In the genomic region with DNA sequence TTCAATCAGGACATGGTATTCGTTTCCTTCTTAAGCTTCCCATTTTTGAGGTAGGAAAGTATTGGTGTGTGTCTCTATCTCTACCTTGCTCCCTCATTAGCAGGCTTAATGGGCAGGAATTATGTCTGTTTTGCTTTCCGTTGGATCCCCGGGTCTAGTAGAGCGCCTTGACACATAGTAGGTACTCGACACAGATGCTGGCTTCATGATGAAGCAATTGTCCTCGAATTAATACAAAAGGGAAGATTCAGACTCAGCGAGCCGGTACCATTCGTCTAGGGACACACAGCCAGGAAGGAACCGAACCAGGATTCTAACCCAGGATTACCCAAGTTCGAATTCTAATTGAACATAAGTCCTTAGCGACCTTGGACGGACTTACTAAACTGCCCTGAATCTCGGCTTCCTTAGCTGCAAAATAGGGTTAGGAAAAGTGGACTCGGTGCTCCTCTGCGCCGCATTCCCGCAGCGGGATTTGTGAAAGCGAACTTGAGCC, we compare ENCODE assay signal across 8 cellular contexts. TPM values are rescaled to one million over a fixed set of nuclear protein-coding genes. Genes with fewer than 3 reads are reported as not detected.
DNase-seq lines count a peak whose midpoint lies in the region; ATAC-seq, FAIRE-seq and TF ChIP-seq lines count a peak whose summit lies in the region.

No MANE protein-coding gene starts in this region.

- H3K4me1 ChIP-seq in BE2C (peaks cover 31% of the 10 kb centered on the region), keratinocyte (ENCODE audit: control insufficient read depth, extremely low read depth, insufficient read depth, low read length) (peaks cover 29% of the 10 kb centered on the region)

- FAIRE-seq in keratinocyte (lab: Jason Lieb, UNC) = no peak

- no peaks in the 10 kb centered on the region for H3K9me3 Mint-ChIP-seq in activated naive CD4-positive, alpha-beta T cell treated with anti-CD3 and anti-CD28 coated beads, Interleukin-2, amount 50 U/mL, for 72 hours

- H3K9me3 ChIP-seq in BE2C (no peaks in the 10 kb centered on the region), keratinocyte (ENCODE audit: control insufficient read depth, low read depth, low read length) (no peaks in the 10 kb centered on the region)

- peaks cover 3% of the 10 kb centered on the region for H4K20me1 ChIP-seq in keratinocyte (ENCODE audit: control insufficient read depth, extremely low read depth, insufficient read depth, low read length)

- H3K9ac ChIP-seq in keratinocyte (ENCODE audit: control insufficient read depth, extremely low read depth, insufficient read depth, low read length) = peak overlapping the region; percentile 98

- in situ Hi-C loops in ACHN (cut with HindIII; ENCODE audit: low pct_ligation_motif_present, low pct_unique_long_range_greater_than_20kb, low sequenced_read_pairs) = no loop called here

- peaks cover 41 to 43% of the 10 kb centered on the region in 2 donors for H3K36me3 Mint-ChIP-seq in activated naive CD4-positive, alpha-beta T cell treated with anti-CD3 and anti-CD28 coated beads, Interleukin-2, amount 50 U/mL, for 72 hours

- ATAC-seq in HG02678 (IDR thresholded peaks at IDR 0.05; ENCODE audit: unreplicated experiment) (peak; percentile 2), GM21360 (IDR thresholded peaks at IDR 0.05; ENCODE audit: unreplicated experiment) (no peak)
- ATAC-seq in activated naive CD4-positive, alpha-beta T cell treated with anti-CD3 and anti-CD28 coated beads, Interleukin-2, amount 50 U/mL, for 72 hours = peak in 1 of 2 donors; percentile 1

- H3K27ac ChIP-seq in keratinocyte (ENCODE audit: control insufficient read depth, insufficient read depth, low read length) = peak overlapping the region; percentile 99
- peak overlapping the region; percentile 90 for H3K27ac ChIP-seq in substantia nigra (ENCODE audit: low read depth, low read length, poor library complexity, severe bottlenecking)

- dilution Hi-C loops in keratinocyte (cut with MboI; ENCODE audit: extremely low pct_ligation_motif_present, low sequenced_read_pairs) = no loop called here

- peak overlapping the region; percentile 85 for H3K4me3 ChIP-seq in BE2C (ENCODE audit: low read depth, low read length)
- H3K4me3 ChIP-seq in keratinocyte (ENCODE audit: control insufficient read depth in 2 of 3, extremely low read depth in 1 of 3, insufficient read depth in 2 of 3, low read depth in 1 of 3, low read length in 3 of 3) = peak overlapping the region; percentile 87 to 98 (median 92)

- DNase-seq in BE2C (no peak), keratinocyte (ENCODE audit: low read depth, low spot score) (no peak), substantia nigra (lab: John Stamatoyannopoulos, UW) (no peak), ACHN (no peak), GM03348 (ENCODE audit: low spot score) (no peak)
- peak in 1 of 2 donors; percentile 39 for DNase-seq in activated naive CD4-positive, alpha-beta T cell treated with anti-CD3 and anti-CD28 coated beads, Interleukin-2, amount 50 U/mL, for 72 hours (ENCODE audit: low spot score in 2 of 2)

- H3K36me3 ChIP-seq in BE2C (peaks cover 28% of the 10 kb centered on the region), keratinocyte (ENCODE audit: control insufficient read depth in 2 of 2, extremely low read depth in 1 of 2, insufficient read depth in 2 of 2, low read length in 2 of 2) (peaks cover 14 to 33% of the 10 kb centered on the region in 2 experiments)

- peak overlapping the region; percentile 98 for H3K4me2 ChIP-seq in keratinocyte (ENCODE audit: control insufficient read depth, extremely low read depth, insufficient read depth, low read depth, low read length)

- H3K27ac Mint-ChIP-seq in activated naive CD4-positive, alpha-beta T cell treated with anti-CD3 and anti-CD28 coated beads, Interleukin-2, amount 50 U/mL, for 72 hours = peak overlapping the region; percentile 99 to 100

- H3K27me3 ChIP-seq in BE2C = no peaks in the 10 kb centered on the region
- no peaks in the 10 kb centered on the region for H3K27me3 ChIP-seq in keratinocyte (ENCODE audit: control insufficient read depth, extremely low read depth, insufficient read depth, low read length)

- H3K79me2 ChIP-seq in keratinocyte (ENCODE audit: control insufficient read depth, insufficient read depth, low read length) = peaks cover 48% of the 10 kb centered on the region

- no peak for TF ChIP-seq CTCF in BE2C (IDR thresholded peaks at IDR 0.05; ENCODE audit: low read depth, low read length)
- TF ChIP-seq CTCF in keratinocyte (optimal IDR thresholded peaks at IDR 0.05 in 1 of 3, IDR thresholded peaks at IDR 0.05 in 1 of 3, conservative IDR thresholded peaks at IDR 0.05 in 1 of 3; ENCODE audit: extremely low read depth in 1 of 3, insufficient read depth in 2 of 3, low read length in 3 of 3) = no peak

- peak overlapping the region; percentile 96 for H2AFZ ChIP-seq in keratinocyte (ENCODE audit: control insufficient read depth, low read length)

- no peaks in the 10 kb centered on the region for H3K9me1 ChIP-seq in keratinocyte (ENCODE audit: control insufficient read depth, extremely low read depth, insufficient read depth, low read length)

RNA-seq across cellular contexts. Expression of a gene that starts 0.5 kb away (rescaled TPM):
- polyA plus RNA-seq in BE2C (2012; ENCODE audit: insufficient read depth, insufficient read length, low read depth) = 185 TPM
- 100 to 1,000 TPM in 1 of 2 donors, 10 to 100 TPM in 1; 53.6 to 158 TPM for total RNA-seq in activated naive CD4-positive, alpha-beta T cell treated with anti-CD3 and anti-CD28 coated beads, Interleukin-2, amount 50 U/mL, for 72 hours
- polyA plus RNA-seq in keratinocyte = 70.1 to 106 TPM (median 82.4 TPM) in 3 replicates
- polyA plus RNA-seq in keratinocyte (2011; ENCODE audit: low read depth) = 89.9 TPM
- polyA plus RNA-seq in keratinocyte (2011; cell fraction: cytosol; rRNA removed) = 86.4 and 129 TPM in 2 replicates
- 85.0 and 98.5 TPM in 2 replicates for polyA plus RNA-seq in keratinocyte (2011; cell fraction: nucleus; rRNA removed)
- 69.9 and 117 TPM in 2 replicates for polyA plus RNA-seq in keratinocyte (2012; ENCODE audit: low replicate concordance)
- 20.2 to 53.9 TPM (median 50.3 TPM) in 3 replicates for polyA minus RNA-seq in keratinocyte
- 38.6 TPM for polyA minus RNA-seq in keratinocyte (2011; cell fraction: cytosol; rRNA and poly(A)+ RNA removed)
- polyA minus RNA-seq in keratinocyte (2011; cell fraction: nucleus; rRNA and poly(A)+ RNA removed) = 10.3 and 14.5 TPM in 2 replicates

RNA-seq across cellular contexts. Expression of a gene that starts 0.9 kb away (rescaled TPM):
- 117 TPM for polyA plus RNA-seq in BE2C (2012; ENCODE audit: insufficient read depth, insufficient read length, low read depth)
- total RNA-seq in activated naive CD4-positive, alpha-beta T cell treated with anti-CD3 and anti-CD28 coated beads, Interleukin-2, amount 50 U/mL, for 72 hours = 100 to 1,000 TPM in 1 of 2 donors, 10 to 100 TPM in 1; 89.0 to 105 TPM
- polyA plus RNA-seq in keratinocyte = 14.1 to 19.0 TPM (median 18.4 TPM) in 3 replicates
- polyA plus RNA-seq in keratinocyte (2011; ENCODE audit: low read depth) = 48.8 TPM
- 10.1 and 12.8 TPM in 2 replicates for polyA plus RNA-seq in keratinocyte (2011; cell fraction: cytosol; rRNA removed)
- 35.3 and 43.8 TPM in 2 replicates for polyA plus RNA-seq in keratinocyte (2011; cell fraction: nucleus; rRNA removed)
- polyA plus RNA-seq in keratinocyte (2012; ENCODE audit: low replicate concordance) = 24.8 and 34.1 TPM in 2 replicates
- polyA minus RNA-seq in keratinocyte = 14.2 to 45.4 TPM (median 21.3 TPM) in 3 replicates
- polyA minus RNA-seq in keratinocyte (2011; cell fraction: cytosol; rRNA and poly(A)+ RNA removed) = 6.3 TPM
- 37.2 and 42.9 TPM in 2 replicates for polyA minus RNA-seq in keratinocyte (2011; cell fraction: nucleus; rRNA and poly(A)+ RNA removed)

RNA-seq across cellular contexts. Expression of a gene that starts 36.0 kb away (rescaled TPM):
- 10.9 TPM for polyA plus RNA-seq in BE2C (2012; ENCODE audit: insufficient read depth, insufficient read length, low read depth)
- under 1 TPM in 1 of 2 donors, not detected in 1; 0.09 TPM for total RNA-seq in activated naive CD4-positive, alpha-beta T cell treated with anti-CD3 and anti-CD28 coated beads, Interleukin-2, amount 50 U/mL, for 72 hours
- polyA plus RNA-seq in keratinocyte = not detected in 3 replicates
- not detected for polyA plus RNA-seq in keratinocyte (2011; ENCODE audit: low read depth)
- polyA plus RNA-seq in keratinocyte (2011; cell fraction: cytosol; rRNA removed) = not detected in 2 replicates
- polyA plus RNA-seq in keratinocyte (2011; cell fraction: nucleus; rRNA removed) = not detected in 2 replicates
- not detected in 2 replicates for polyA plus RNA-seq in keratinocyte (2012; ENCODE audit: low replicate concordance)
- 0.52 TPM in 1 of 3 replicates, not detected in the others for polyA minus RNA-seq in keratinocyte
- polyA minus RNA-seq in keratinocyte (2011; cell fraction: cytosol; rRNA and poly(A)+ RNA removed) = not detected
- polyA minus RNA-seq in keratinocyte (2011; cell fraction: nucleus; rRNA and poly(A)+ RNA removed) = 0.31 TPM in 1 of 2 replicates, not detected in the other

RNA-seq across cellular contexts. Expression of a gene that starts 46.8 kb away (rescaled TPM):
- 3.9 TPM for polyA plus RNA-seq in BE2C (2012; ENCODE audit: insufficient read depth, insufficient read length, low read depth)
- 1 to 10 TPM; 2.3 to 8.4 TPM for total RNA-seq in activated naive CD4-positive, alpha-beta T cell treated with anti-CD3 and anti-CD28 coated beads, Interleukin-2, amount 50 U/mL, for 72 hours
- polyA plus RNA-seq in keratinocyte = 0.31 to 0.70 TPM (median 0.47 TPM) in 3 replicates
- polyA plus RNA-seq in keratinocyte (2011; ENCODE audit: low read depth) = 1.5 TPM
- polyA plus RNA-seq in keratinocyte (2011; cell fraction: cytosol; rRNA removed) = 0.32 and 0.34 TPM in 2 replicates
- 1.4 and 1.5 TPM in 2 replicates for polyA plus RNA-seq in keratinocyte (2011; cell fraction: nucleus; rRNA removed)
- polyA plus RNA-seq in keratinocyte (2012; ENCODE audit: low replicate concordance) = 0.74 and 4.5 TPM in 2 replicates
- polyA minus RNA-seq in keratinocyte = 0.67 to 1.7 TPM (median 1.2 TPM) in 3 replicates
- 0.96 TPM for polyA minus RNA-seq in keratinocyte (2011; cell fraction: cytosol; rRNA and poly(A)+ RNA removed)
- 1.3 and 1.7 TPM in 2 replicates for polyA minus RNA-seq in keratinocyte (2011; cell fraction: nucleus; rRNA and poly(A)+ RNA removed)
